In genomic region chr16:11264155-11264832, GRCh38 we compare ENCODE assay signal across 14 cellular contexts. TPM values are rescaled to one million over a fixed set of nuclear protein-coding genes. Genes with fewer than 3 reads are reported as not detected.
A peak's percentile ranks its signal among the peaks of the same experiment; 100 is the strongest.
DNase-seq lines count a peak whose midpoint lies in the region; ATAC-seq and TF ChIP-seq lines count a peak whose summit lies in the region.
"Had no signal": no experiment of that assay in that cellular context is flagged by ENCODE, and none has a peak within 500 bp of the region (broad histone marks: within the 10 kb centered on the region; RNA-seq: fewer than 3 reads in every experiment).

No MANE protein-coding gene starts in this region.

- no peaks in the 10 kb centered on the region for H3K9me3 ChIP-seq in PC-9 (ENCODE audit: insufficient read depth, low read depth)
- no peaks in the 10 kb centered on the region for H3K9me3 ChIP-seq in MM.1S (replicated peaks; ENCODE audit: insufficient read depth, low read length)

- ATAC-seq in natural killer cell treated with Interleukin-12 subunit alpha and Interleukin-12 subunit beta and Interleukin-15 and Interleukin-18, amount 100 ng/mL, for 72 hours: peak in 1 of 2 donors; percentile 3
- no peak for ATAC-seq in natural killer cell

- no peak overlapping the region for H3K4me3 ChIP-seq in PC-9
- no peak overlapping the region for H3K4me3 ChIP-seq in MM.1S (ENCODE audit: low read length)

- H3K36me3 Mint-ChIP-seq in natural killer cell treated with Interleukin-12 subunit alpha and Interleukin-12 subunit beta and Interleukin-15 and Interleukin-18, amount 100 ng/mL, for 72 hours: no peaks in the 10 kb centered on the region
- no peaks in the 10 kb centered on the region for H3K36me3 Mint-ChIP-seq in natural killer cell
- no peaks in the 10 kb centered on the region for H3K36me3 Mint-ChIP-seq in activated naive CD8-positive, alpha-beta T cell
- H3K36me3 Mint-ChIP-seq in type B pancreatic cell: no peaks in the 10 kb centered on the region

- peak overlapping the region; percentile 48 to 58 for H3K27ac Mint-ChIP-seq in natural killer cell treated with Interleukin-12 subunit alpha and Interleukin-12 subunit beta and Interleukin-15 and Interleukin-18, amount 100 ng/mL, for 72 hours
- H3K27ac Mint-ChIP-seq in natural killer cell: peak overlapping the region in 1 of 2 donors; percentile 24
- H3K27ac Mint-ChIP-seq in activated naive CD8-positive, alpha-beta T cell: peak overlapping the region; percentile 92
- H3K27ac Mint-ChIP-seq in type B pancreatic cell: peak overlapping the region; percentile 1
- H3K27ac Mint-ChIP-seq: nephron progenitor cell had no signal

- H3K4me2 ChIP-seq in PC-9 (no peak overlapping the region), MM.1S (ENCODE audit: low read depth, low read length) (no peak overlapping the region)

- BruUV-seq in PC-9 (replicated peaks; lab: Mats Ljungman, UMichigan): no TSS peak

- no peaks in the 10 kb centered on the region for H4K20me1 ChIP-seq in PC-9 (ENCODE audit: insufficient read depth)
- no peaks in the 10 kb centered on the region for H4K20me1 ChIP-seq in MM.1S (ENCODE audit: insufficient read depth, low read length)

- intact Hi-C loops in natural killer cell (cut with micrococcal nuclease): no loop called here
- intact Hi-C loops in PC-9 (cut with micrococcal nuclease; ENCODE audit: unreplicated experiment): no loop called here

- H3F3A ChIP-seq in PC-9 (ENCODE audit: insufficient read depth, low read depth) (no peaks in the 10 kb centered on the region; the same call in 1 of the 2 replicates), MM.1S (ENCODE audit: insufficient read depth, low read length) (peaks cover 4% of the 10 kb centered on the region; the same call in 1 of the 2 replicates)

- peak overlapping the region; percentile 56 for H3K4me3 Mint-ChIP-seq in natural killer cell treated with Interleukin-12 subunit alpha and Interleukin-12 subunit beta and Interleukin-15 and Interleukin-18, amount 100 ng/mL, for 72 hours
- no peak overlapping the region for H3K4me3 Mint-ChIP-seq in natural killer cell
- H3K4me3 Mint-ChIP-seq in activated naive CD8-positive, alpha-beta T cell: peak overlapping the region; percentile 38
- H3K4me3 Mint-ChIP-seq in type B pancreatic cell: no peak overlapping the region
- H3K4me3 Mint-ChIP-seq: nephron progenitor cell had no signal

- peaks cover 14 to 26% of the 10 kb centered on the region in 2 donors for H3K27me3 Mint-ChIP-seq in natural killer cell treated with Interleukin-12 subunit alpha and Interleukin-12 subunit beta and Interleukin-15 and Interleukin-18, amount 100 ng/mL, for 72 hours
- H3K27me3 Mint-ChIP-seq in natural killer cell (ENCODE audit: low read depth in 2 of 2): peaks cover 8 to 9% of the 10 kb centered on the region in 2 donors
- no peaks in the 10 kb centered on the region for H3K27me3 Mint-ChIP-seq in activated naive CD8-positive, alpha-beta T cell
- no peaks in the 10 kb centered on the region for H3K27me3 Mint-ChIP-seq in type B pancreatic cell

- H3K79me2 ChIP-seq in PC-9 (ENCODE audit: low read depth) (no peaks in the 10 kb centered on the region), MM.1S (ENCODE audit: low read length) (no peaks in the 10 kb centered on the region)

- H2AFZ ChIP-seq in PC-9 (no peak overlapping the region), MM.1S (ENCODE audit: low read length) (no peak overlapping the region)

- H3K27ac ChIP-seq in PC-9 (no peak overlapping the region), MM.1S (ENCODE audit: low read length) (no peak overlapping the region)

- no peak for DNase-seq in natural killer cell treated with Interleukin-12 subunit alpha and Interleukin-12 subunit beta and Interleukin-15 and Interleukin-18, amount 100 ng/mL, for 72 hours (ENCODE audit: low spot score)
- DNase-seq in natural killer cell (no peak), NOMO-1 (lab: John Stamatoyannopoulos, UW; ENCODE audit: unreplicated experiment in 2 of 2) (peak; percentile 68 to 91), type B pancreatic cell (ENCODE audit: extremely low spot score, unreplicated experiment) (no peak), PC-9 (no peak), MM.1S (no peak), DMS153 treated with DMSO at 0.1 percent for 48 hours (lab: John Stamatoyannopoulos, UW; ENCODE audit: unreplicated experiment) (no peak)
- DNase-seq: dermis blood vessel endothelial cell, EL, NCI-H226, nephron progenitor cell, T1000 had no signal

- H3K9me3 Mint-ChIP-seq in natural killer cell treated with Interleukin-12 subunit alpha and Interleukin-12 subunit beta and Interleukin-15 and Interleukin-18, amount 100 ng/mL, for 72 hours: no peaks in the 10 kb centered on the region
- no peaks in the 10 kb centered on the region for H3K9me3 Mint-ChIP-seq in natural killer cell
- no peaks in the 10 kb centered on the region for H3K9me3 Mint-ChIP-seq in activated naive CD8-positive, alpha-beta T cell (ENCODE audit: low read depth)
- H3K9me3 Mint-ChIP-seq in type B pancreatic cell: no peaks in the 10 kb centered on the region
- H3K9me3 Mint-ChIP-seq: nephron progenitor cell had no signal

- POLR2A ChIA-PET in PC-9 (lab: Charles Lee; ENCODE audit: unreplicated experiment): no interaction called here

- CTCF ChIA-PET in PC-9 (lab: Charles Lee): no interaction called here

- H3K27me3 ChIP-seq in PC-9 (ENCODE audit: insufficient read depth, low read depth): no peaks in the 10 kb centered on the region
- H3K27me3 ChIP-seq in MM.1S (replicated peaks; ENCODE audit: insufficient read depth, low read length): peaks cover 8% of the 10 kb centered on the region; the same call in 1 of the 2 replicates

- H3K9ac ChIP-seq in MM.1S (ENCODE audit: low read length): no peak overlapping the region

- no peaks in the 10 kb centered on the region for H3K9me2 ChIP-seq in PC-9 (ENCODE audit: insufficient read depth)
- no peaks in the 10 kb centered on the region for H3K9me2 ChIP-seq in MM.1S (replicated peaks; ENCODE audit: insufficient read depth, low read length)

- TF ChIP-seq CTCF in natural killer cell (IDR thresholded peaks at IDR 0.05): no peak
- no peak for TF ChIP-seq CTCF in type B pancreatic cell (conservative IDR thresholded peaks at IDR 0.05)
- TF ChIP-seq CTCF in PC-9 (conservative IDR thresholded peaks at IDR 0.05): no peak
- TF ChIP-seq CTCF in MM.1S (IDR thresholded peaks at IDR 0.05; ENCODE audit: low read length): no peak

- H3K4me1 ChIP-seq in PC-9 (replicated peaks; ENCODE audit: insufficient read depth) (no peaks in the 10 kb centered on the region), MM.1S (ENCODE audit: low read length) (peaks cover under 1% of the 10 kb centered on the region; the same call in 1 of the 2 replicates)

- H3K36me3 ChIP-seq in PC-9 (ENCODE audit: low read depth): no peaks in the 10 kb centered on the region
- H3K36me3 ChIP-seq in MM.1S (replicated peaks; ENCODE audit: insufficient read depth, low read length): no peaks in the 10 kb centered on the region

- peaks cover 29 to 38% of the 10 kb centered on the region in 2 donors for H3K4me1 Mint-ChIP-seq in natural killer cell treated with Interleukin-12 subunit alpha and Interleukin-12 subunit beta and Interleukin-15 and Interleukin-18, amount 100 ng/mL, for 72 hours (ENCODE audit: low read depth in 2 of 2)
- peaks cover 6 to 10% of the 10 kb centered on the region in 2 donors for H3K4me1 Mint-ChIP-seq in natural killer cell
- peaks cover 37% of the 10 kb centered on the region for H3K4me1 Mint-ChIP-seq in activated naive CD8-positive, alpha-beta T cell (ENCODE audit: low read depth)
- peaks cover 4% of the 10 kb centered on the region for H3K4me1 Mint-ChIP-seq in type B pancreatic cell (ENCODE audit: unreplicated experiment)
- H3K4me1 Mint-ChIP-seq: nephron progenitor cell had no signal

RNA-seq across cellular contexts. Expression of gene TNP2, which starts 4.8 kb away (rescaled TPM):
- total RNA-seq in natural killer cell treated with Interleukin-12 subunit alpha and Interleukin-12 subunit beta and Interleukin-15 and Interleukin-18, amount 100 ng/mL, for 72 hours: not detected
- total RNA-seq in natural killer cell (not detected), type B pancreatic cell (ENCODE audit: low replicate concordance) (not detected in 2 replicates), PC-9 (2021) (not detected in 2 replicates)
- total RNA-seq: dermis blood vessel endothelial cell, urinary bladder had no signal

RNA-seq across cellular contexts. Expression of gene SOCS1, which starts 8.3 kb away (rescaled TPM):
- 100 to 1,000 TPM; 199 to 299 TPM for total RNA-seq in natural killer cell treated with Interleukin-12 subunit alpha and Interleukin-12 subunit beta and Interleukin-15 and Interleukin-18, amount 100 ng/mL, for 72 hours
- total RNA-seq in natural killer cell (10 to 100 TPM; 21.7 to 74.7 (median 27.2) TPM), type B pancreatic cell (ENCODE audit: low replicate concordance) (14.5 and 28.6 TPM in 2 replicates), PC-9 (2021) (4.6 and 6.7 TPM in 2 replicates)

RNA-seq across cellular contexts. Expression of gene PRM3, which starts 9.1 kb away (rescaled TPM):
- total RNA-seq in natural killer cell treated with Interleukin-12 subunit alpha and Interleukin-12 subunit beta and Interleukin-15 and Interleukin-18, amount 100 ng/mL, for 72 hours: not detected
- total RNA-seq in natural killer cell (not detected), type B pancreatic cell (ENCODE audit: low replicate concordance) (not detected in 2 replicates), PC-9 (2021) (not detected in 2 replicates)
- total RNA-seq: dermis blood vessel endothelial cell, urinary bladder had no signal

RNA-seq across cellular contexts. Expression of gene PRM2, which starts 12.0 kb away (rescaled TPM):
- total RNA-seq in natural killer cell treated with Interleukin-12 subunit alpha and Interleukin-12 subunit beta and Interleukin-15 and Interleukin-18, amount 100 ng/mL, for 72 hours: not detected
- total RNA-seq in natural killer cell: not detected
- total RNA-seq in type B pancreatic cell (ENCODE audit: low replicate concordance): not detected in 2 replicates
- not detected in 2 replicates for total RNA-seq in PC-9 (2021)
- total RNA-seq: dermis blood vessel endothelial cell, urinary bladder had no signal

RNA-seq across cellular contexts. Expression of gene PRM1, which starts 16.8 kb away (rescaled TPM):
- total RNA-seq in natural killer cell treated with Interleukin-12 subunit alpha and Interleukin-12 subunit beta and Interleukin-15 and Interleukin-18, amount 100 ng/mL, for 72 hours: not detected
- total RNA-seq in natural killer cell (not detected), type B pancreatic cell (ENCODE audit: low replicate concordance) (not detected in 2 replicates), PC-9 (2021) (not detected in 2 replicates)
- total RNA-seq: dermis blood vessel endothelial cell, urinary bladder had no signal

Comparison
In these comparisons a context has a peak if more than half of its experiments do, and no peak if none do; other contexts are left out.
1. H3K4me3 Mint-ChIP-seq: peak in natural killer cell treated with Interleukin-12 subunit alpha and Interleukin-12 subunit beta and Interleukin-15 and Interleukin-18, amount 100 ng/mL, for 72 hours (single experiment) and activated naive CD8-positive, alpha-beta T cell (single experiment); none in natural killer cell (single experiment) and type B pancreatic cell (single experiment).
2. DNase-seq: peak in NOMO-1 (2 of 2); none in natural killer cell treated with Interleukin-12 subunit alpha and Interleukin-12 subunit beta and Interleukin-15 and Interleukin-18, amount 100 ng/mL, for 72 hours (single experiment), natural killer cell (single experiment), type B pancreatic cell (single experiment), PC-9 (0 of 2), MM.1S (single experiment) and DMS153 treated with DMSO at 0.1 percent for 48 hours (single experiment).